ENCODE assay signal across 6 cellular contexts in genomic region chr12:6915023-6915788, GRCh38. TPM values are rescaled to one million over a fixed set of nuclear protein-coding genes. Genes with fewer than 3 reads are reported as not detected.
DNase-seq lines count a peak whose midpoint lies in the region; ATAC-seq, FAIRE-seq and TF ChIP-seq lines count a peak whose summit lies in the region.

No MANE protein-coding gene starts in this region.

- TF ChIP-seq CTCF in bronchial epithelial cell (IDR thresholded peaks at IDR 0.05; ENCODE audit: insufficient read depth, low read length, severe bottlenecking) (no peak), osteoblast (IDR thresholded peaks at IDR 0.05; ENCODE audit: extremely low read depth, low read depth, low read length) (no peak)

- H3K79me2 ChIP-seq in osteoblast (ENCODE audit: insufficient read depth, low read length), result peaks cover 19% of the 10 kb centered on the region

- H3K9me3 ChIP-seq in osteoblast (ENCODE audit: low read depth, low read length), result no peaks in the 10 kb centered on the region

- H4K20me1 ChIP-seq in osteoblast (ENCODE audit: insufficient read depth, low read length), result peaks cover 4% of the 10 kb centered on the region

- H2AFZ ChIP-seq in osteoblast (ENCODE audit: low read length), result peak overlapping the region; percentile 65

- FAIRE-seq in bronchial epithelial cell (lab: Jason Lieb, UNC), result no peak

- no peak overlapping the region for H3K27ac ChIP-seq in osteoblast (ENCODE audit: low read depth, low read length)

- peak overlapping the region; percentile 85 for H3K4me2 ChIP-seq in osteoblast (ENCODE audit: insufficient read depth, low read length)

- H3K27me3 ChIP-seq in bronchial epithelial cell (ENCODE audit: control insufficient read depth, insufficient read depth, low read length) (peaks cover 2% of the 10 kb centered on the region), osteoblast (ENCODE audit: insufficient read depth, low read length) (no peaks in the 10 kb centered on the region)

- peaks cover 22% of the 10 kb centered on the region for H3K4me1 ChIP-seq in osteoblast (ENCODE audit: insufficient read depth, low read length)

- H3K4me3 ChIP-seq in bronchial epithelial cell (ENCODE audit: low read depth, low read length) (peak overlapping the region; percentile 56), osteoblast (ENCODE audit: insufficient read depth, low read length) (peak overlapping the region; percentile 84)

- ATAC-seq in Right ventricle myocardium superior (ENCODE audit: poor library complexity), result peak; percentile 19
- ATAC-seq in HG02981 (IDR thresholded peaks at IDR 0.05; ENCODE audit: unreplicated experiment), result no peak

- intact Hi-C loops in Right ventricle myocardium superior (cut with DNase I) (no loop called here), cardiac septum (cut with DNase I) (no loop called here)

- peak; percentile 42 for DNase-seq in Right ventricle myocardium superior
- no peak for DNase-seq in cardiac septum (ENCODE audit: low spot score)
- no peak for DNase-seq in bronchial epithelial cell (ENCODE audit: low read depth)
- DNase-seq in osteoblast (ENCODE audit: insufficient read length, low spot score, missing footprints), result peak; percentile 77
- DNase-seq in NCI-H1694 treated with DMSO at 0.1 percent for 48 hours (lab: John Stamatoyannopoulos, UW), result no peak

- H3K36me3 ChIP-seq in bronchial epithelial cell (ENCODE audit: control insufficient read depth, insufficient read depth, low read length) (peaks cover 4% of the 10 kb centered on the region), osteoblast (ENCODE audit: insufficient read depth, low read length) (peaks cover 6% of the 10 kb centered on the region)

RNA-seq across cellular contexts. Expression of gene ENO2, which starts 0.8 kb away (rescaled TPM):
- total RNA-seq in Right ventricle myocardium superior, result 7.4 TPM
- total RNA-seq in cardiac septum, result 29.7 TPM
- total RNA-seq in bronchial epithelial cell, result 9.0 and 10.0 TPM in 2 replicates
- 8.5 and 13.4 TPM in 2 replicates for total RNA-seq in osteoblast

RNA-seq across cellular contexts. Expression of gene LRRC23, which starts 10.6 kb away (rescaled TPM):
- 8.2 TPM for total RNA-seq in Right ventricle myocardium superior
- total RNA-seq in cardiac septum, result 13.3 TPM
- total RNA-seq in bronchial epithelial cell, result 11.6 and 12.8 TPM in 2 replicates
- 7.1 and 7.6 TPM in 2 replicates for total RNA-seq in osteoblast

RNA-seq across cellular contexts. Expression of gene ATN1, which starts 12.6 kb away (rescaled TPM):
- total RNA-seq in Right ventricle myocardium superior (69.7 TPM), cardiac septum (76.9 TPM), bronchial epithelial cell (4.9 and 7.1 TPM in 2 replicates), osteoblast (10.3 and 14.1 TPM in 2 replicates)

RNA-seq across cellular contexts. Expression of gene RNU7-1, which starts 28.4 kb away (rescaled TPM):
- not detected for total RNA-seq in Right ventricle myocardium superior
- total RNA-seq in cardiac septum, result not detected
- not detected in 2 replicates for total RNA-seq in bronchial epithelial cell
- not detected in 2 replicates for total RNA-seq in osteoblast

RNA-seq across cellular contexts. Expression of gene C12orf57, which starts 28.6 kb away (rescaled TPM):
- total RNA-seq in Right ventricle myocardium superior (251 TPM), cardiac septum (162 TPM), bronchial epithelial cell (92.2 and 161 TPM in 2 replicates), osteoblast (81.4 and 93.4 TPM in 2 replicates)

Comparison
In these comparisons a context has a peak if more than half of its experiments do, and no peak if none do; other contexts are left out.
1. DNase-seq: peak in Right ventricle myocardium superior (single experiment) and osteoblast (single experiment); none in cardiac septum (single experiment), bronchial epithelial cell (single experiment) and NCI-H1694 treated with DMSO at 0.1 percent for 48 hours (single experiment).